Comparison of ENCODE assay signal across 1 cellular context in the genomic region with DNA sequence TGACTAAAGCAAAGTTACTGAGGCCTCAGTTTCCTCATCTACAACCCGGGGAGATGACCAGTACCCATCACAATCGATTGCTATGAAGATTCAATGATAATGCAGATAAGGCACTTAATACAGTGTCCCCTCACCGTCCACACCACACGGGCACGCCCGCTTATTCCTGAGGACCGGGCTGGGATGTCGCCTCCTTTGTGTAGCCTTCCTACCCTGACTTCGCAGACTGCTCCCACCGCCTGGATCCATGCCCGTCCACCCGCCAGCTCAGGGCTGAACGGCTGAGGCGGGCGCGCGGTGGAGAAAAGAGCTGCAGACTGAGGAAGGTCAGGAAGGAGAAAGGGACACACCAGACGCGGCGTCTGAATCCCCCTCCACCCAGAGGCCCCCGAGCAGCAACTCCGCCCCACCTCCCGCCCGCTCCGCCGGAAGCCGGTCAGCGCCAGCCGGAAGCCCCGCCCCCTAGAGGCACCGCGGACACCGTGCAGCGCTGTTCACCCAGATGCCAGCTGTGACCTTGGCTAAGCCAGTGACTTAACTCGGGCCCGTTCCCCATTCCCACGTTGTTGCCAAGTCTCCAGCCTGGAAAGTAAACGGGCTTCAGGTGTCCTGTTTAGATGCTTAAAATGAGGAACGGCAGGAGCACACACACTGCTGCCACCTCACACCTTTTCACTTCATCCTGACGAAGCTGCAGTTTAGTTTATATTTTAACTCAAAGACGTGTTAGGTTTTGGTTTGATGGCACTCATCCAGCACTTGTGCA.
TF ChIP-seq lines count a peak whose summit lies in the region.

A gene (minus strand): TSS at position 403 of the 766 bp plus-strand sequence.

TF ChIP-seq in K562, 482 proteins besides CTCF, POLR2A, EP300 and RAD21 (continued from another document and continues in another):
- TF ChIP-seq, protein P1, sequence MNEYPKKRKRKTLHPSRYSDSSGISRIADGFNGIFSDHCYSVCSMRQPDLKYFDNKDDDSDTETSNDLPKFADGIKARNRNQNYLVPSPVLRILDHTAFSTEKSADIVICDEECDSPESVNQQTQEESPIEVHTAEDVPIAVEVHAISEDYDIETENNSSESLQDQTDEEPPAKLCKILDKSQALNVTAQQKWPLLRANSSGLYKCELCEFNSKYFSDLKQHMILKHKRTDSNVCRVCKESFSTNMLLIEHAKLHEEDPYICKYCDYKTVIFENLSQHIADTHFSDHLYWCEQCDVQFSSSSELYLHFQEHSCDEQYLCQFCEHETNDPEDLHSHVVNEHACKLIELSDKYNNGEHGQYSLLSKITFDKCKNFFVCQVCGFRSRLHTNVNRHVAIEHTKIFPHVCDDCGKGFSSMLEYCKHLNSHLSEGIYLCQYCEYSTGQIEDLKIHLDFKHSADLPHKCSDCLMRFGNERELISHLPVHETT (CRISPR knock-in tag; conservative IDR thresholded peaks at IDR 0.05 in 1 of 2, IDR thresholded peaks at IDR 0.05 in 1 of 2) = no peak
- TF ChIP-seq ZNF583 (CRISPR knock-in tag; IDR thresholded peaks at IDR 0.05) (no peak), CHD1 (IDR thresholded peaks at IDR 0.05; ENCODE audit: low read length) (no peak), LEF1 (IDR thresholded peaks at IDR 0.05) (no peak), MXI1 (IDR thresholded peaks at IDR 0.05; ENCODE audit: low read depth, low read length) (no peak), ZSCAN29 (IDR thresholded peaks at IDR 0.05) (no peak), ZNF24 (IDR thresholded peaks at IDR 0.05) (no peak), ZNF57 (CRISPR knock-in tag; IDR thresholded peaks at IDR 0.05) (peak; percentile 26; the same call in 1 of the 2 replicates), ELF4 (CRISPR knock-in tag; IDR thresholded peaks at IDR 0.05) (peak; percentile 87), CBX3 (IDR thresholded peaks at IDR 0.05; ENCODE audit: borderline replicate concordance in 1 of 2, low read length in 2 of 2) (no peak), ZNF316 (IDR thresholded peaks at IDR 0.05) (no peak), FOXA3 (CRISPR knock-in tag; conservative IDR thresholded peaks at IDR 0.05 in 1 of 2, IDR thresholded peaks at IDR 0.05 in 1 of 2) (0 out of 4 replicates have a peak, but pooled peaks of 1 of the 2 experiments have one; percentile 8), ZC3H4 (CRISPR knock-in tag; IDR thresholded peaks at IDR 0.05; ENCODE audit: borderline replicate concordance) (no peak), NUFIP1 (IDR thresholded peaks at IDR 0.05; ENCODE audit: partially characterized antibody) (no peak), NCOA1 (IDR thresholded peaks at IDR 0.05; ENCODE audit: low read depth) (no peak), DIDO1 (tag; IDR thresholded peaks at IDR 0.05; ENCODE audit: low read depth) (no peak), NFE2 (IDR thresholded peaks at IDR 0.05; ENCODE audit: low read depth) (no peak), ZNF707 (CRISPR knock-in tag; conservative IDR thresholded peaks at IDR 0.05) (no peak), HDAC2 (IDR thresholded peaks at IDR 0.05) (no peak), NR4A1 (CRISPR knock-in tag; IDR thresholded peaks at IDR 0.05) (no peak), NR4A1 (tag; IDR thresholded peaks at IDR 0.05) (no peak), SMARCC2 (IDR thresholded peaks at IDR 0.05; ENCODE audit: low read depth) (no peak), NFIX (CRISPR knock-in tag; IDR thresholded peaks at IDR 0.05; ENCODE audit: low read depth) (no peak), NCOA2 (IDR thresholded peaks at IDR 0.05; ENCODE audit: partially characterized antibody in 2 of 2) (no peak), BCL6 (CRISPR knock-in tag; IDR thresholded peaks at IDR 0.05) (no peak), CREBBP (IDR thresholded peaks at IDR 0.05; ENCODE audit: low read depth, low read length) (no peak), ZNF75A (CRISPR knock-in tag; IDR thresholded peaks at IDR 0.05) (no peak), TFAM (CRISPR knock-in tag; conservative IDR thresholded peaks at IDR 0.05) (no peak), MAFG (tag; conservative IDR thresholded peaks at IDR 0.05) (no peak), ZNF695 (CRISPR knock-in tag; IDR thresholded peaks at IDR 0.05) (no peak; the same call in 1 of the 2 replicates), NELFE (IDR thresholded peaks at IDR 0.05; ENCODE audit: insufficient read depth, insufficient read length) (no peak), ZKSCAN8 (CRISPR knock-in tag; IDR thresholded peaks at IDR 0.05) (no peak), CBX1 (IDR thresholded peaks at IDR 0.05; ENCODE audit: low read depth) (peak; percentile 72; the same call in 1 of the 2 replicates), DMBX1 (CRISPR knock-in tag; IDR thresholded peaks at IDR 0.05; ENCODE audit: borderline replicate concordance) (no peak), ZNF584 (CRISPR knock-in tag; IDR thresholded peaks at IDR 0.05; ENCODE audit: low read depth) (no peak), MCM7 (IDR thresholded peaks at IDR 0.05) (no peak), SIN3B (IDR thresholded peaks at IDR 0.05; ENCODE audit: low read depth) (no peak), MYBL2 (IDR thresholded peaks at IDR 0.05; ENCODE audit: low read depth) (no peak), MYBL2 (CRISPR knock-in tag; IDR thresholded peaks at IDR 0.05; ENCODE audit: borderline replicate concordance) (no peak), NFIC (IDR thresholded peaks at IDR 0.05) (peak; percentile 44), CBFA2T2 (conservative IDR thresholded peaks at IDR 0.05) (no peak), SPI1 (IDR thresholded peaks at IDR 0.05; ENCODE audit: borderline replicate concordance, low read depth, low read length) (no peak), OTX1 (CRISPR knock-in tag; IDR thresholded peaks at IDR 0.05) (no peak; the same call in 1 of the 2 replicates), KAT2B (IDR thresholded peaks at IDR 0.05; ENCODE audit: low read depth, low read length) (no peak), ARID2 (IDR thresholded peaks at IDR 0.05) (no peak), XRCC3 (IDR thresholded peaks at IDR 0.05) (no peak), U2AF2 (optimal IDR thresholded peaks at IDR 0.05; ENCODE audit: low read depth, low read length) (no peak)
- TF ChIP-seq, protein P2, sequence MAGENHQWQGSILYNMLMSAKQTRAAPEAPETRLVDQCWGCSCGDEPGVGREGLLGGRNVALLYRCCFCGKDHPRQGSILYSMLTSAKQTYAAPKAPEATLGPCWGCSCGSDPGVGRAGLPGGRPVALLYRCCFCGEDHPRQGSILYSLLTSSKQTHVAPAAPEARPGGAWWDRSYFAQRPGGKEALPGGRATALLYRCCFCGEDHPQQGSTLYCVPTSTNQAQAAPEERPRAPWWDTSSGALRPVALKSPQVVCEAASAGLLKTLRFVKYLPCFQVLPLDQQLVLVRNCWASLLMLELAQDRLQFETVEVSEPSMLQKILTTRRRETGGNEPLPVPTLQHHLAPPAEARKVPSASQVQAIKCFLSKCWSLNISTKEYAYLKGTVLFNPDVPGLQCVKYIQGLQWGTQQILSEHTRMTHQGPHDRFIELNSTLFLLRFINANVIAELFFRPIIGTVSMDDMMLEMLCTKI (IDR thresholded peaks at IDR 0.05; ENCODE audit: partially characterized antibody) = no peak
- TF ChIP-seq, protein P3, sequence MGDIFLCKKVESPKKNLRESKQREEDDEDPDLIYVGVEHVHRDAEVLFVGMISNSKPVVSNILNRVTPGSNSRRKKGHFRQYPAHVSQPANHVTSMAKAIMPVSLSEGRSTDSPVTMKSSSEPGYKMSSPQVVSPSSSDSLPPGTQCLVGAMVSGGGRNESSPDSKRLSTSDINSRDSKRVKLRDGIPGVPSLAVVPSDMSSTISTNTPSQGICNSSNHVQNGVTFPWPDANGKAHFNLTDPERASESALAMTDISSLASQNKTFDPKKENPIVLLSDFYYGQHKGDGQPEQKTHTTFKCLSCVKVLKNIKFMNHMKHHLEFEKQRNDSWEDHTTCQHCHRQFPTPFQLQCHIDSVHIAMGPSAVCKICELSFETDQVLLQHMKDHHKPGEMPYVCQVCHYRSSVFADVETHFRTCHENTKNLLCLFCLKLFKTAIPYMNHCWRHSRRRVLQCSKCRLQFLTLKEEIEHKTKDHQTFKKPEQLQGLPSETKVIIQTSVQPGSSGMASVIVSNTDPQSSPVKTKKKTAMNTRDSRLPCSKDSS (IDR thresholded peaks at IDR 0.05; ENCODE audit: low read depth, partially characterized antibody) = no peak
- TF ChIP-seq, protein P4, sequence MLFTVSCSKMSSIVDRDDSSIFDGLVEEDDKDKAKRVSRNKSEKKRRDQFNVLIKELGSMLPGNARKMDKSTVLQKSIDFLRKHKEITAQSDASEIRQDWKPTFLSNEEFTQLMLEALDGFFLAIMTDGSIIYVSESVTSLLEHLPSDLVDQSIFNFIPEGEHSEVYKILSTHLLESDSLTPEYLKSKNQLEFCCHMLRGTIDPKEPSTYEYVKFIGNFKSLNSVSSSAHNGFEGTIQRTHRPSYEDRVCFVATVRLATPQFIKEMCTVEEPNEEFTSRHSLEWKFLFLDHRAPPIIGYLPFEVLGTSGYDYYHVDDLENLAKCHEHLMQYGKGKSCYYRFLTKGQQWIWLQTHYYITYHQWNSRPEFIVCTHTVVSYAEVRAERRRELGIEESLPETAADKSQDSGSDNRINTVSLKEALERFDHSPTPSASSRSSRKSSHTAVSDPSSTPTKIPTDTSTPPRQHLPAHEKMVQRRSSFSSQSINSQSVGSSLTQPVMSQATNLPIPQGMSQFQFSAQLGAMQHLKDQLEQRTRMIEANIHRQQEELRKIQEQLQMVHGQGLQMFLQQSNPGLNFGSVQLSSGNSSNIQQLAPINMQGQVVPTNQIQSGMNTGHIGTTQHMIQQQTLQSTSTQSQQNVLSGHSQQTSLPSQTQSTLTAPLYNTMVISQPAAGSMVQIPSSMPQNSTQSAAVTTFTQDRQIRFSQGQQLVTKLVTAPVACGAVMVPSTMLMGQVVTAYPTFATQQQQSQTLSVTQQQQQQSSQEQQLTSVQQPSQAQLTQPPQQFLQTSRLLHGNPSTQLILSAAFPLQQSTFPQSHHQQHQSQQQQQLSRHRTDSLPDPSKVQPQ (CRISPR knock-in tag; IDR thresholded peaks at IDR 0.05; ENCODE audit: borderline replicate concordance) = no peak
- TF ChIP-seq, protein P5, sequence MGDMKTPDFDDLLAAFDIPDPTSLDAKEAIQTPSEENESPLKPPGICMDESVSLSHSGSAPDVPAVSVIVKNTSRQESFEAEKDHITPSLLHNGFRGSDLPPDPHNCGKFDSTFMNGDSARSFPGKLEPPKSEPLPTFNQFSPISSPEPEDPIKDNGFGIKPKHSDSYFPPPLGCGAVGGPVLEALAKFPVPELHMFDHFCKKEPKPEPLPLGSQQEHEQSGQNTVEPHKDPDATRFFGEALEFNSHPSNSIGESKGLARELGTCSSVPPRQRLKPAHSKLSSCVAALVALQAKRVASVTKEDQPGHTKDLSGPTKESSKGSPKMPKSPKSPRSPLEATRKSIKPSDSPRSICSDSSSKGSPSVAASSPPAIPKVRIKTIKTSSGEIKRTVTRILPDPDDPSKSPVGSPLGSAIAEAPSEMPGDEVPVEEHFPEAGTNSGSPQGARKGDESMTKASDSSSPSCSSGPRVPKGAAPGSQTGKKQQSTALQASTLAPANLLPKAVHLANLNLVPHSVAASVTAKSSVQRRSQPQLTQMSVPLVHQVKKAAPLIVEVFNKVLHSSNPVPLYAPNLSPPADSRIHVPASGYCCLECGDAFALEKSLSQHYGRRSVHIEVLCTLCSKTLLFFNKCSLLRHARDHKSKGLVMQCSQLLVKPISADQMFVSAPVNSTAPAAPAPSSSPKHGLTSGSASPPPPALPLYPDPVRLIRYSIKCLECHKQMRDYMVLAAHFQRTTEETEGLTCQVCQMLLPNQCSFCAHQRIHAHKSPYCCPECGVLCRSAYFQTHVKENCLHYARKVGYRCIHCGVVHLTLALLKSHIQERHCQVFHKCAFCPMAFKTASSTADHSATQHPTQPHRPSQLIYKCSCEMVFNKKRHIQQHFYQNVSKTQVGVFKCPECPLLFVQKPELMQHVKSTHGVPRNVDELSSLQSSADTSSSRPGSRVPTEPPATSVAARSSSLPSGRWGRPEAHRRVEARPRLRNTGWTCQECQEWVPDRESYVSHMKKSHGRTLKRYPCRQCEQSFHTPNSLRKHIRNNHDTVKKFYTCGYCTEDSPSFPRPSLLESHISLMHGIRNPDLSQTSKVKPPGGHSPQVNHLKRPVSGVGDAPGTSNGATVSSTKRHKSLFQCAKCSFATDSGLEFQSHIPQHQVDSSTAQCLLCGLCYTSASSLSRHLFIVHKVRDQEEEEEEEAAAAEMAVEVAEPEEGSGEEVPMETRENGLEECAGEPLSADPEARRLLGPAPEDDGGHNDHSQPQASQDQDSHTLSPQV (IDR thresholded peaks at IDR 0.05) = 0 out of 2 replicates have a peak, but pooled peaks have one; percentile 45
- TF ChIP-seq, protein P6, sequence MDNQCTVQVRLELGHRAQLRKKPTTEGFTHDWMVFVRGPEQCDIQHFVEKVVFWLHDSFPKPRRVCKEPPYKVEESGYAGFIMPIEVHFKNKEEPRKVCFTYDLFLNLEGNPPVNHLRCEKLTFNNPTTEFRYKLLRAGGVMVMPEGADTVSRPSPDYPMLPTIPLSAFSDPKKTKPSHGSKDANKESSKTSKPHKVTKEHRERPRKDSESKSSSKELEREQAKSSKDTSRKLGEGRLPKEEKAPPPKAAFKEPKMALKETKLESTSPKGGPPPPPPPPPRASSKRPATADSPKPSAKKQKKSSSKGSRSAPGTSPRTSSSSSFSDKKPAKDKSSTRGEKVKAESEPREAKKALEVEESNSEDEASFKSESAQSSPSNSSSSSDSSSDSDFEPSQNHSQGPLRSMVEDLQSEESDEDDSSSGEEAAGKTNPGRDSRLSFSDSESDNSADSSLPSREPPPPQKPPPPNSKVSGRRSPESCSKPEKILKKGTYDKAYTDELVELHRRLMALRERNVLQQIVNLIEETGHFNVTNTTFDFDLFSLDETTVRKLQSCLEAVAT (IDR thresholded peaks at IDR 0.05) = no peak
- TF ChIP-seq, protein P7, sequence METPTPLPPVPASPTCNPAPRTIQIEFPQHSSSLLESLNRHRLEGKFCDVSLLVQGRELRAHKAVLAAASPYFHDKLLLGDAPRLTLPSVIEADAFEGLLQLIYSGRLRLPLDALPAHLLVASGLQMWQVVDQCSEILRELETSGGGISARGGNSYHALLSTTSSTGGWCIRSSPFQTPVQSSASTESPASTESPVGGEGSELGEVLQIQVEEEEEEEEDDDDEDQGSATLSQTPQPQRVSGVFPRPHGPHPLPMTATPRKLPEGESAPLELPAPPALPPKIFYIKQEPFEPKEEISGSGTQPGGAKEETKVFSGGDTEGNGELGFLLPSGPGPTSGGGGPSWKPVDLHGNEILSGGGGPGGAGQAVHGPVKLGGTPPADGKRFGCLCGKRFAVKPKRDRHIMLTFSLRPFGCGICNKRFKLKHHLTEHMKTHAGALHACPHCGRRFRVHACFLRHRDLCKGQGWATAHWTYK (CRISPR knock-in tag; IDR thresholded peaks at IDR 0.05) = 0 out of 2 replicates have a peak, but pooled peaks have one; percentile 75
- TF ChIP-seq, protein P8, sequence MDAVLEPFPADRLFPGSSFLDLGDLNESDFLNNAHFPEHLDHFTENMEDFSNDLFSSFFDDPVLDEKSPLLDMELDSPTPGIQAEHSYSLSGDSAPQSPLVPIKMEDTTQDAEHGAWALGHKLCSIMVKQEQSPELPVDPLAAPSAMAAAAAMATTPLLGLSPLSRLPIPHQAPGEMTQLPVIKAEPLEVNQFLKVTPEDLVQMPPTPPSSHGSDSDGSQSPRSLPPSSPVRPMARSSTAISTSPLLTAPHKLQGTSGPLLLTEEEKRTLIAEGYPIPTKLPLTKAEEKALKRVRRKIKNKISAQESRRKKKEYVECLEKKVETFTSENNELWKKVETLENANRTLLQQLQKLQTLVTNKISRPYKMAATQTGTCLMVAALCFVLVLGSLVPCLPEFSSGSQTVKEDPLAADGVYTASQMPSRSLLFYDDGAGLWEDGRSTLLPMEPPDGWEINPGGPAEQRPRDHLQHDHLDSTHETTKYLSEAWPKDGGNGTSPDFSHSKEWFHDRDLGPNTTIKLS (IDR thresholded peaks at IDR 0.05; ENCODE audit: borderline replicate concordance, low read depth) = no peak
